ENCODE assay signal across 24 cellular contexts in the genomic region with DNA sequence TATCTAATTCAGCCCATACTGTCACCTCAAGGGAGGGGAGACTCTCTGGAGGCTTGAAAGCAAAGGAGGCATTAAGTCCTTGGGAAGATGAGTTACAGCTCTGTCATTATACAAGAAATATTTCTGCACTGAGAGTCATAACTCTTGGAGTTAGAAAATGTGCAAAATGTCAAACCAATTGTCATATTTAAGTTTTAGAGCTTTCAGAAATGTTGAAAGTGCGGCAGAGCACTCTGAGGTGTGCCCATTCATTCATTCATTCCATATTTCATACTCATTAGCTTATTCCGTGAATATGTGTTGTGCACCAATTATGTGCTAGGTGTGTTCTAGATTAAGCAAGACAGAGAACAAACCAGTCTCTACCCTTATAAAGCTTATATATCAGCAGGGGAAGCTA.
"Had no signal": no experiment of that assay in that cellular context is flagged by ENCODE, and none has a peak within 500 bp of the region (broad histone marks: within the 10 kb centered on the region; RNA-seq: fewer than 3 reads in every experiment).

No MANE protein-coding gene starts in this region.

- H3K36me3 ChIP-seq: colonic mucosa, esophagus muscularis mucosa, esophagus squamous epithelium, gastrocnemius medialis, gastroesophageal sphincter, heart left ventricle, heart right ventricle had no signal

- H3K27me3 ChIP-seq: colonic mucosa, dorsolateral prefrontal cortex, esophagus muscularis mucosa, foreskin keratinocyte, gastrocnemius medialis, gastroesophageal sphincter, heart left ventricle, heart right ventricle had no signal

- DNase-seq: colonic mucosa; cortex of kidney; dermis blood vessel endothelial cell; dorsolateral prefrontal cortex; effector CD4-positive, alpha-beta T cell; effector CD8-positive, alpha-beta T cell; effector memory CD4-positive, alpha-beta T cell; effector memory CD8-positive, alpha-beta T cell; endodermal cell; erythroblast; esophagus squamous epithelium; foreskin fibroblast; foreskin keratinocyte; foreskin melanocyte; gastrocnemius medialis; glutamatergic neuron; head of caudate nucleus; heart left ventricle; heart right ventricle had no signal

- H3K27ac ChIP-seq: colonic mucosa, coronary artery, dorsolateral prefrontal cortex, epithelial cell of prostate, esophagus muscularis mucosa, esophagus squamous epithelium, foreskin keratinocyte, gastrocnemius medialis, gastroesophageal sphincter, heart left ventricle, heart right ventricle had no signal

- H3K4me3 ChIP-seq: colonic mucosa, coronary artery, dorsolateral prefrontal cortex, esophagus muscularis mucosa, esophagus squamous epithelium, gastrocnemius medialis, gastroesophageal sphincter, heart left ventricle, heart right ventricle had no signal

- H3K4me1 ChIP-seq: colonic mucosa, esophagus muscularis mucosa, esophagus squamous epithelium, foreskin keratinocyte, gastrocnemius medialis, gastroesophageal sphincter, heart left ventricle, heart right ventricle had no signal

- ATAC-seq: effector memory CD8-positive, alpha-beta T cell; esophagus mucosa; foreskin keratinocyte; gastrocnemius medialis; gastroesophageal sphincter; heart left ventricle; heart right ventricle had no signal

- H3K9me3 ChIP-seq: colonic mucosa, esophagus squamous epithelium, gastrocnemius medialis had no signal
